9 cellular contexts compared by ENCODE assay signal in the genomic region with DNA sequence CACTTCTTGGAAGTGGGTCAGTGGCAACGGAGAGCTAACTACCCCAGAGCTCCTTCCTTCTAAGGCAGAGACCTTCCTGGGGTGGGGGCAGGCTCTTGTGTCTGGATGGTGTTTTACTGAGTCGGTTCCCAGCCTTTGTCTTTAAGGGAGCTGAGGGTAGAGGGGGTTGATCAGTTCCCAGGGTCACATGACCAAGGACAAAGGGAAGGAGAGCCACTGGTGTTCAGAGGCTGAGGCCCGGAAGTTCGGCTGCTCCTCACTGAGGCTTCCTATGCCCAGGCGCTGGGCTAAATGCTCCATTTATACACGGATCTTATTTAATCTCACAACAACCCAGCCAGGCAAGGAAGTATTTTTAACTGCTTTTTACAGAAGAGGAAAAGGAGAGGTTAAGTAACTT. TPM values are rescaled to one million over a fixed set of nuclear protein-coding genes. Genes with fewer than 3 reads are reported as not detected.
DNase-seq lines count a peak whose midpoint lies in the region; ATAC-seq lines count a peak whose summit lies in the region.
"Had no signal": no experiment of that assay in that cellular context is flagged by ENCODE, and none has a peak within 500 bp of the region (broad histone marks: within the 10 kb centered on the region; RNA-seq: fewer than 3 reads in every experiment).

No MANE protein-coding gene starts in this region.

- DNase-seq in DMS 273 (lab: John Stamatoyannopoulos, UW; ENCODE audit: unreplicated experiment) (peak; percentile 31), DMS 273 treated with DMSO at 0.1 percent for 48 hours (lab: John Stamatoyannopoulos, UW) (no peak), left colon (peak; percentile 55 to 72), NCI-H187 treated with DMSO at 0.1 percent for 48 hours (lab: John Stamatoyannopoulos, UW) (no peak)

- H3K9ac ChIP-seq in subcutaneous abdominal adipose tissue (ENCODE audit: low read length in 5 of 5): peak overlapping the region; percentile 60 to 88 (median 81)

- H3K4me3 ChIP-seq in subcutaneous abdominal adipose tissue (ENCODE audit: low read depth in 1 of 5, low read length in 5 of 5): peak overlapping the region; percentile 65 to 92 (median 84)

- peaks cover 0 to 20% (median 10%) of the 10 kb centered on the region in 5 donors for H3K36me3 ChIP-seq in subcutaneous abdominal adipose tissue (ENCODE audit: control insufficient read depth in 5 of 5, insufficient read depth in 5 of 5, low read length in 5 of 5)

- intact Hi-C loops in left colon (cut with DNase I, micrococcal nuclease): no loop called here

- peaks cover 6 to 30% (median 24%) of the 10 kb centered on the region in 5 donors for H3K4me1 ChIP-seq in subcutaneous abdominal adipose tissue (ENCODE audit: control insufficient read depth in 5 of 5, insufficient read depth in 5 of 5, low read length in 5 of 5)

- H3K27ac ChIP-seq in cingulate gyrus (ENCODE audit: low read depth, low read length): peak overlapping the region; percentile 85
- peak overlapping the region; percentile 79 for H3K27ac ChIP-seq in subcutaneous abdominal adipose tissue (ENCODE audit: low read depth, low read length)
- H3K27ac ChIP-seq: 22Rv1 had no signal

- ATAC-seq in left colon (peak; percentile 44), HG02884 (IDR thresholded peaks at IDR 0.05; ENCODE audit: unreplicated experiment) (no peak), HG02870 (IDR thresholded peaks at IDR 0.05; ENCODE audit: unreplicated experiment) (no peak)

- peaks cover 0 to 7% (median 0%) of the 10 kb centered on the region in 5 donors for H3K27me3 ChIP-seq in subcutaneous abdominal adipose tissue (ENCODE audit: control insufficient read depth in 5 of 5, insufficient read depth in 4 of 5, low read length in 5 of 5)

- H3K9me3 ChIP-seq in subcutaneous abdominal adipose tissue (ENCODE audit: control insufficient read depth in 5 of 5, low read length in 5 of 5): no peaks in the 10 kb centered on the region

RNA-seq across cellular contexts. Expression of a gene that starts 21.0 kb away (rescaled TPM):
- 10 to 100 TPM; 29.2 to 32.9 TPM for total RNA-seq in left colon

Comparison
In these comparisons a context has a peak if more than half of its experiments do, and no peak if none do; other contexts are left out.
1. DNase-seq: peak in DMS 273 (single experiment) and left colon (2 of 2); none in DMS 273 treated with DMSO at 0.1 percent for 48 hours (single experiment) and NCI-H187 treated with DMSO at 0.1 percent for 48 hours (single experiment).